22 cellular contexts compared by ENCODE assay signal in genomic region chr3:50483374-50483773, GRCh38. TPM values are rescaled to one million over a fixed set of nuclear protein-coding genes. Genes with fewer than 3 reads are reported as not detected.
"Had no signal": no experiment of that assay in that cellular context is flagged by ENCODE, and none has a peak within 500 bp of the region (broad histone marks: within the 10 kb centered on the region; RNA-seq: fewer than 3 reads in every experiment).

No MANE protein-coding gene starts in this region.

- H3K27ac Mint-ChIP-seq: activated B cell treated with CpG ODN at 0.5 μM for 24 hours; activated CD4-positive, alpha-beta memory T cell treated with anti-CD3 and anti-CD28 coated beads for 36 hours; activated naive CD8-positive, alpha-beta T cell; activated T-helper 1 cell treated with anti-CD3 and anti-CD28 coated beads, Interleukin-12 subunit alpha, Interleukin-12 subunit beta, Interleukin-2, Interleukin-4 antibody, amounts not matched to agents 30 ng/mL and 10 ng/mL and 1 ng/mL, durations not matched to agents 14 hours and 24 hours and 36 hours had no signal

- H3K9me3 Mint-ChIP-seq: activated B cell treated with CpG ODN at 0.5 μM for 24 hours; activated CD4-positive, alpha-beta memory T cell treated with anti-CD3 and anti-CD28 coated beads for 36 hours; activated T-helper 1 cell treated with anti-CD3 and anti-CD28 coated beads, Interleukin-12 subunit alpha, Interleukin-12 subunit beta, Interleukin-2, Interleukin-4 antibody, amounts not matched to agents 30 ng/mL and 10 ng/mL and 1 ng/mL, durations not matched to agents 14 hours and 24 hours and 36 hours; immature natural killer cell; nephron progenitor cell had no signal

- H3K9me3 ChIP-seq: gastrocnemius medialis, heart left ventricle had no signal

- H3K36me3 ChIP-seq: gastrocnemius medialis, heart left ventricle had no signal

- H3K36me3 Mint-ChIP-seq: activated CD4-positive, alpha-beta memory T cell treated with anti-CD3 and anti-CD28 coated beads for 36 hours; activated naive CD8-positive, alpha-beta T cell; immature natural killer cell had no signal

- ATAC-seq: esophagus mucosa, gastrocnemius medialis, heart left ventricle, left ventricle myocardium superior had no signal

- H3K27ac ChIP-seq: gastrocnemius medialis, heart left ventricle had no signal

- H3K27me3 ChIP-seq: gastrocnemius medialis, heart left ventricle had no signal

- H3K27me3 Mint-ChIP-seq: activated CD4-positive, alpha-beta memory T cell treated with anti-CD3 and anti-CD28 coated beads for 36 hours; activated naive CD8-positive, alpha-beta T cell had no signal

- DNase-seq: activated B cell treated with CpG ODN at 0.5 μM for 24 hours; activated CD4-positive, alpha-beta memory T cell treated with anti-CD3 and anti-CD28 coated beads for 36 hours; activated CD4-positive, alpha-beta T cell treated with anti-CD3 and anti-CD28 coated beads for 4 hours; activated gamma-delta T cell treated with Interleukin-2 at 50 U/mL for 16 hours; activated T-cell treated with anti-CD3 and anti-CD28 coated beads for 4 hours; cerebellar nuclear complex; cortex of kidney; gastrocnemius medialis; heart left ventricle; left ventricle myocardium superior; nephron progenitor cell; occipital lobe; stimulated activated CD4-positive, alpha-beta T cell treated with anti-CD3 and anti-CD28 coated beads, Interleukin-12 subunit alpha, Interleukin-12 subunit beta, amount 100 ng/mL, for 4 hours; stimulated activated CD4-positive, alpha-beta T cell treated with anti-CD3 and anti-CD28 coated beads, Interleukin-1b, Interleukin-23, amount 100 ng/mL, for 48 hours; stimulated activated CD8-positive, alpha-beta memory T cell treated with anti-CD3 and anti-CD28 coated beads, Interleukin-4, amount 100 ng/mL, for 48 hours; stimulated activated naive CD4-positive, alpha-beta T cell had no signal

- H3K4me1 ChIP-seq: gastrocnemius medialis had no signal

- H3K4me3 Mint-ChIP-seq: activated B cell treated with CpG ODN at 0.5 μM for 24 hours; activated CD4-positive, alpha-beta memory T cell treated with anti-CD3 and anti-CD28 coated beads for 36 hours; activated naive CD8-positive, alpha-beta T cell; activated T-helper 1 cell treated with anti-CD3 and anti-CD28 coated beads, Interleukin-12 subunit alpha, Interleukin-12 subunit beta, Interleukin-2, Interleukin-4 antibody, amounts not matched to agents 30 ng/mL and 10 ng/mL and 1 ng/mL, durations not matched to agents 14 hours and 24 hours and 36 hours; nephron progenitor cell had no signal

- H3K4me1 Mint-ChIP-seq: activated B cell treated with CpG ODN at 0.5 μM for 24 hours had no signal

- H3K4me3 ChIP-seq: gastrocnemius medialis, heart left ventricle had no signal

RNA-seq across cellular contexts. Expression of gene CACNA2D2, which starts 20.1 kb away (rescaled TPM):
- total RNA-seq: bronchial epithelial cell, myocyte had no signal
